9 cellular contexts compared by ENCODE assay signal in genomic region chr3:127135241-127136023, GRCh38. TPM values are rescaled to one million over a fixed set of nuclear protein-coding genes. Genes with fewer than 3 reads are reported as not detected.
DNase-seq lines count a peak whose midpoint lies in the region; TF ChIP-seq lines count a peak whose summit lies in the region.
"Had no signal": no experiment of that assay in that cellular context is flagged by ENCODE, and none has a peak within 500 bp of the region (broad histone marks: within the 10 kb centered on the region; RNA-seq: fewer than 3 reads in every experiment).

No MANE protein-coding gene starts in this region.

- DNase-seq in ELF-1 (ENCODE audit: low read depth, low spot score) (peak; percentile 70), NCI-H2227 treated with DMSO at 0.1 percent for 48 hours (lab: John Stamatoyannopoulos, UW) (peak; percentile 13), fibroblast of peridontal ligament (ENCODE audit: extremely low read depth) (peak; percentile 5), ovary (peak in 2 of 5 donors; percentile 45 to 62), NCI-H146 (lab: John Stamatoyannopoulos, UW) (no peak), erythroblast (lab: John Stamatoyannopoulos, UW) (no peak), epidermal melanocyte (ENCODE audit: insufficient read length, low spot score) (no peak), SJCRH30 (no peak)
- DNase-seq: cerebellar nuclear complex had no signal

- H3K27me3 ChIP-seq in ovary (no peaks in the 10 kb centered on the region), SJCRH30 (peaks cover 8% of the 10 kb centered on the region; the same call in 1 of the 2 replicates)

- 3 to 9% (median 5%) methylated on average over 56 to 58 of the region's 58 CpGs for WGBS in ovary, 3 donors

- peak overlapping the region in 1 of 2 donors; percentile 29 for H3K27ac ChIP-seq in ovary
- no peak overlapping the region for H3K27ac ChIP-seq in SJCRH30

- intact Hi-C loops in ovary (cut with DNase I): no loop called here

- H3K9me3 ChIP-seq in ovary: no peaks in the 10 kb centered on the region
- H3K9me3 ChIP-seq in SJCRH30 (replicated peaks): no peaks in the 10 kb centered on the region

- no peak for TF ChIP-seq EP300 in ovary (IDR thresholded peaks at IDR 0.05)

- peaks cover 1% of the 10 kb centered on the region for H3K4me1 ChIP-seq in ovary (ENCODE audit: insufficient read depth)
- H3K4me1 ChIP-seq in SJCRH30: peaks cover 5% of the 10 kb centered on the region

- TF ChIP-seq CTCF in ovary (IDR thresholded peaks at IDR 0.05): no peak

- H3K36me3 ChIP-seq in ovary (no peaks in the 10 kb centered on the region), SJCRH30 (no peaks in the 10 kb centered on the region)

- H3K4me3 ChIP-seq in ovary (peak overlapping the region; percentile 12), SJCRH30 (no peak overlapping the region)

- TF ChIP-seq POLR2A in ovary (IDR thresholded peaks at IDR 0.05): no peak
- no peak for TF ChIP-seq POLR2A in erythroblast (IDR thresholded peaks at IDR 0.05; ENCODE audit: low read length)

RNA-seq across cellular contexts. Expression of gene PRR23E, which starts 57.5 kb away (rescaled TPM):
- not detected for total RNA-seq in ovary
- under 1 TPM in 1 of 2 donors, not detected in 1; 0.08 TPM for polyA plus RNA-seq in ovary
- not detected in 2 replicates for total RNA-seq in SJCRH30 (2014; rRNA removed; shearing (Covaris generic))

Comparison
In these comparisons a context has a peak if more than half of its experiments do, and no peak if none do; other contexts are left out.
1. DNase-seq: peak in ELF-1 (single experiment), NCI-H2227 treated with DMSO at 0.1 percent for 48 hours (single experiment) and fibroblast of peridontal ligament (single experiment); none in NCI-H146 (single experiment), erythroblast (0 of 2), epidermal melanocyte (single experiment) and SJCRH30 (0 of 2).